In the genomic region with DNA sequence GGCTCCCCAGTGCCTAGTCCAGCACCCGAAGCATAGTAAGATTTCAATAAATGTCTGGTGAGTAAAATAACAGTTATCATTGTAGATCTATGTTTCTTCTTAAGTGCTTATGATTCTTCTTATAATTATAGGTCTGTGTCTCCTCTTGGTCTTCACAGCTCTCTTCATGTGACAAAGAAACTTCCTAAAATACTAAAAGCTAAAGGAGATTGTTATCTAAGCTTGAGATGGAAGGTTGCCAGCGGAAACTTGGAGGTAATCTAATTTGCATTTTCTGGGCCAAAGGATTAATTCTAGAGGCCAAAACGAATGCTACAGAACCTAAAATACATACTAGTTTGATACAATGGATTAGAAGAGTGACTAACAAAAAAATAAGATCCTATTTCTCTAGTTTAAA, we compare ENCODE assay signal across 17 cellular contexts. TPM values are rescaled to one million over a fixed set of nuclear protein-coding genes. Genes with fewer than 3 reads are reported as not detected.
DNase-seq lines count a peak whose midpoint lies in the region; ATAC-seq and TF ChIP-seq lines count a peak whose summit lies in the region.
"Had no signal": no experiment of that assay in that cellular context is flagged by ENCODE, and none has a peak within 500 bp of the region (broad histone marks: within the 10 kb centered on the region; RNA-seq: fewer than 3 reads in every experiment).

No MANE protein-coding gene starts in this region.

- H3K4me3 Mint-ChIP-seq in immature natural killer cell, result no peak overlapping the region
- H3K4me3 Mint-ChIP-seq in activated CD4-positive, alpha-beta T cell treated with anti-CD3 and anti-CD28 coated beads, Interleukin-2, amount 10 ng/mL, durations not matched to agents 7 days and 5 days, result no peak overlapping the region
- H3K4me3 Mint-ChIP-seq: B cell; CD4-positive, CD25-positive, alpha-beta regulatory T cell; CD8-positive, alpha-beta T cell; GM23338; H9 had no signal

- no peak for ATAC-seq in gastrocnemius medialis
- ATAC-seq: CD8-positive, alpha-beta T cell; GM23338; HCT116 had no signal

- TF ChIP-seq CTCF in gastrocnemius medialis (IDR thresholded peaks at IDR 0.05 in 4 of 5, conservative IDR thresholded peaks at IDR 0.05 in 1 of 5), result no peak

- in situ Hi-C loops in KBM-7 (cut with MboI; ENCODE audit: low pct_unique_long_range_greater_than_20kb, low sequenced_read_pairs) (no loop called here), gastrocnemius medialis (cut with MboI; ENCODE audit: low sequenced_read_pairs in 4 of 4) (loop anchor here in 2 of 4 donors (10.0 kb wide), 2 partner anchors 108 to 118 kb away; no protein-coding TSS in a partner anchor)

- TF ChIP-seq POLR2A in gastrocnemius medialis (IDR thresholded peaks at IDR 0.05), result no peak

- peaks cover 19 to 26% of the 10 kb centered on the region in 2 donors for H3K4me1 ChIP-seq in gastrocnemius medialis
- H3K4me1 ChIP-seq: Caco-2 had no signal

- H3K27ac ChIP-seq in gastrocnemius medialis, result no peak overlapping the region
- H3K27ac ChIP-seq: BLaER1, C4-2B had no signal

- intact Hi-C loops in gastrocnemius medialis (cut with DNase I; ENCODE audit: low total_unique reads), result no loop called here

- H3K27me3 Mint-ChIP-seq in immature natural killer cell (ENCODE audit: low read depth in 3 of 3), result peaks cover 0 to 4% (median 0%) of the 10 kb centered on the region in 3 donors
- no peaks in the 10 kb centered on the region for H3K27me3 Mint-ChIP-seq in activated CD4-positive, alpha-beta T cell treated with anti-CD3 and anti-CD28 coated beads, Interleukin-2, amount 10 ng/mL, durations not matched to agents 7 days and 5 days
- H3K27me3 Mint-ChIP-seq: B cell had no signal

- H3K27ac Mint-ChIP-seq in immature natural killer cell, result no peak overlapping the region
- no peak overlapping the region for H3K27ac Mint-ChIP-seq in activated CD4-positive, alpha-beta T cell treated with anti-CD3 and anti-CD28 coated beads, Interleukin-2, amount 10 ng/mL, durations not matched to agents 7 days and 5 days
- H3K27ac Mint-ChIP-seq: B cell; CD4-positive, CD25-positive, alpha-beta regulatory T cell; CD8-positive, alpha-beta T cell; GM23338; H9 had no signal

- no peaks in the 10 kb centered on the region for H3K9me3 ChIP-seq in gastrocnemius medialis
- H3K9me3 ChIP-seq: BLaER1, Caco-2 had no signal

- H3K36me3 ChIP-seq in gastrocnemius medialis, result no peaks in the 10 kb centered on the region
- H3K36me3 ChIP-seq: BLaER1 had no signal

- H3K27me3 ChIP-seq in gastrocnemius medialis, result no peaks in the 10 kb centered on the region
- H3K27me3 ChIP-seq: BLaER1 had no signal

- CTCF ChIA-PET in activated CD4-positive, alpha-beta T cell treated with anti-CD3 and anti-CD28 coated beads, Interleukin-2, amount 10 ng/mL, durations not matched to agents 7 days and 5 days (lab: Charles Lee), result interaction anchor here (2.9 kb wide), 1 partner anchor 13 kb away, joined by 6 read pairs; no protein-coding TSS in a partner anchor

- H3K36me3 Mint-ChIP-seq in immature natural killer cell, result no peaks in the 10 kb centered on the region
- no peaks in the 10 kb centered on the region for H3K36me3 Mint-ChIP-seq in activated CD4-positive, alpha-beta T cell treated with anti-CD3 and anti-CD28 coated beads, Interleukin-2, amount 10 ng/mL, durations not matched to agents 7 days and 5 days (ENCODE audit: low read depth)
- H3K36me3 Mint-ChIP-seq: CD4-positive, CD25-positive, alpha-beta regulatory T cell; CD8-positive, alpha-beta T cell had no signal

- no peak overlapping the region for H3K4me3 ChIP-seq in gastrocnemius medialis
- H3K4me3 ChIP-seq: BLaER1, GM23338 had no signal

- POLR2A ChIA-PET in activated CD4-positive, alpha-beta T cell treated with anti-CD3 and anti-CD28 coated beads, Interleukin-2, amount 10 ng/mL, durations not matched to agents 7 days and 5 days (lab: Charles Lee), result no interaction called here

- DNase-seq in KBM-7 (peak; percentile 40), NCI-H2227 (lab: John Stamatoyannopoulos, UW; ENCODE audit: unreplicated experiment) (peak; percentile 28), SK-N-DZ (ENCODE audit: low spot score) (peak; percentile 36), gastrocnemius medialis (no peak), immature natural killer cell (no peak)
- DNase-seq in activated CD4-positive, alpha-beta T cell treated with anti-CD3 and anti-CD28 coated beads, Interleukin-2, amount 10 ng/mL, durations not matched to agents 7 days and 5 days, result no peak
- DNase-seq: Caco-2; CD4-positive, CD25-positive, alpha-beta regulatory T cell; CD8-positive, alpha-beta T cell; DMS153; DND-41; H9 had no signal

- H3K9me3 Mint-ChIP-seq in immature natural killer cell, result no peaks in the 10 kb centered on the region
- no peaks in the 10 kb centered on the region for H3K9me3 Mint-ChIP-seq in activated CD4-positive, alpha-beta T cell treated with anti-CD3 and anti-CD28 coated beads, Interleukin-2, amount 10 ng/mL, durations not matched to agents 7 days and 5 days
- H3K9me3 Mint-ChIP-seq: CD8-positive, alpha-beta T cell; GM23338; H9 had no signal

- H3K4me1 Mint-ChIP-seq in immature natural killer cell, result peaks cover 12 to 16% of the 10 kb centered on the region in 2 donors
- H3K4me1 Mint-ChIP-seq in activated CD4-positive, alpha-beta T cell treated with anti-CD3 and anti-CD28 coated beads, Interleukin-2, amount 10 ng/mL, durations not matched to agents 7 days and 5 days, result peaks cover 3% of the 10 kb centered on the region
- H3K4me1 Mint-ChIP-seq: B cell; CD4-positive, CD25-positive, alpha-beta regulatory T cell had no signal

RNA-seq across cellular contexts. Expression of a gene that starts 13.6 kb away (rescaled TPM):
- 1.8 and 2.2 TPM in 2 replicates for polyA plus RNA-seq in SK-N-DZ (2014; cell fraction: cytosol; rRNA removed)
- 3.5 and 10.5 TPM in 2 replicates for polyA plus RNA-seq in SK-N-DZ (2014; cell fraction: nucleus; rRNA removed)
- total RNA-seq in gastrocnemius medialis, result 10 to 100 TPM in 3 of 4 donors, 1 to 10 TPM in 1; 9.1 to 22.4 (median 13.4) TPM
- polyA plus RNA-seq in immature natural killer cell, result 10 to 100 TPM; 14.5 to 43.7 (median 17.6) TPM
- total RNA-seq in activated CD4-positive, alpha-beta T cell treated with anti-CD3 and anti-CD28 coated beads, Interleukin-2, amount 10 ng/mL, durations not matched to agents 7 days and 5 days, result 10 to 100 TPM; 21.0 to 21.5 TPM

Comparison
In these comparisons a context has a peak if more than half of its experiments do, and no peak if none do; other contexts are left out.
1. DNase-seq: peak in KBM-7 (single experiment), NCI-H2227 (single experiment) and SK-N-DZ (single experiment); none in gastrocnemius medialis (0 of 2), immature natural killer cell (0 of 3) and activated CD4-positive, alpha-beta T cell treated with anti-CD3 and anti-CD28 coated beads, Interleukin-2, amount 10 ng/mL, durations not matched to agents 7 days and 5 days (single experiment).